ENCODE assay signal across 8 cellular contexts in the genomic region with DNA sequence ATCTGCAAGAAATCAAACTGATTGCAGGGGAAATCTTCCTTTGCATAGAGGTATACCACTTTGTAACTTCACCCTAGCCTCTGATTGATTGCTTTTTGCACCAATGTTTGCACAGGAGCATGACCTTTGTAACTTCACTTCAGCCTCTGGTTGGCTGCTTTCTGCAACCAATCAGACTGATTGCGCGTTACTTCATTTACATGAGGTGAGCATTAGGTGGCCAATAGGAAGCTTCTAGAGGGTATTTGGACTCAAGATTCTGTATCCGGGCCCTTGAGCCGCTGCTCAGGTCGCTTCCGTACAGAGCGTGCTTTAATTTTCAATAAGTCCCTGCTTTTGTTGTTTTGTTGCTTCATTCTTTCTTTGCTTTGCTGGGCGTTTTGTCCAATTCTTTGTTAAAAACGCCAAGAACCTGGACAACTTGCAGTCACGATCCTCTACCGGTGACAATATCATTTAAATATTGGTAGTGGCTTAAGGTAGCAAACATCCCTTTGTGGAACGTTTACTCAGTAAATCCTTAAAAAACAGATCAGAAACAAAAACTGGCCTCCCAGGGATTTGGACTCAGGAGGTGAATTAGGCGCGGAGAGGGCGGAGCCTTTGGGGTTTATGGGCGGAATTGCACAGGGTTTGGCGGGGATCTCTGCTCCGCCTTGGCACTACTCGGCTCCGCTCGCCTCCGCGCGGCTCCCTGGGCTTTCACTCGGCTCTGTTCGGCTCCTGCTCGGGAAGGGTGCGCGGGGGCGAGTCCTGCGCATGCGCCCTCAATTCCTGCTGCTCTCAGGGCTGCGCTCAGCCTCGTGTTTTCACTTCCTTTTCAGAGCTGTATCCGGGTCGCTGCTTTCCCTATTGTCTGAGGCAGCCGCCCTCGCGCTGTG. TPM values are rescaled to one million over a fixed set of nuclear protein-coding genes. Genes with fewer than 3 reads are reported as not detected.
A peak's percentile ranks its signal among the peaks of the same experiment; 100 is the strongest.
DNase-seq lines count a peak whose midpoint lies in the region; ATAC-seq and TF ChIP-seq lines count a peak whose summit lies in the region.

Gene PHF14, plus strand, starts transcription at position 812 of the 881 bp plus-strand sequence. CDS start 452 bp downstream, outside the sequence.

- WGBS in esophagus squamous epithelium, 2 donors, result 14% methylated on average over 22 to 33 of the region's 39 CpGs

- peak; percentile 98 for ATAC-seq in GM21825 (IDR thresholded peaks at IDR 0.05; ENCODE audit: unreplicated experiment)

- DNase-seq in DMS79 treated with DMSO at 0.1 percent for 48 hours (lab: John Stamatoyannopoulos, UW) (peak; percentile 97), Karpas-422 (peak; percentile 99), RKO (ENCODE audit: low spot score) (peak; percentile 97), activated T-helper 1 cell treated with Interleukin-2 at 50 U/mL for 16 hours (ENCODE audit: low read depth) (peak; percentile 90), esophagus squamous epithelium (lab: John Stamatoyannopoulos, UW) (peak; percentile 78), myocyte (ENCODE audit: low read depth) (peak; percentile 99)
- peak; percentile 90 to 94 for DNase-seq in stimulated activated CD8-positive, alpha-beta memory T cell treated with anti-CD3 and anti-CD28 coated beads, Interleukin-7, amount 100 ng/mL, for 48 hours (ENCODE audit: extremely low read depth in 1 of 2, low read depth in 1 of 2)

- H3K9me3 ChIP-seq in Karpas-422 (ENCODE audit: low read length) (no peaks in the 10 kb centered on the region), esophagus squamous epithelium (no peaks in the 10 kb centered on the region)

- no peaks in the 10 kb centered on the region for H3K9me2 ChIP-seq in Karpas-422 (replicated peaks; ENCODE audit: insufficient read depth, low read length)

- H3K4me2 ChIP-seq in Karpas-422 (ENCODE audit: low read depth, low read length, poor library complexity, severe bottlenecking), result peak within 1 kb of the TSS; percentile 74

- H3K27ac ChIP-seq in Karpas-422 (ENCODE audit: low read length) (peak within 1 kb of the TSS; percentile 91), esophagus squamous epithelium (peak within 1 kb of the TSS; percentile 80 to 94 (median 92))

- intact Hi-C loops in esophagus squamous epithelium (cut with DNase I), result no loop called here

- H2AFZ ChIP-seq in Karpas-422 (ENCODE audit: low read length), result peak within 1 kb of the TSS; percentile 39; the same call in 1 of the 2 replicates

- H3K36me3 ChIP-seq in Karpas-422 (ENCODE audit: insufficient read depth, low read length), result peaks cover 29% of the 10 kb centered on the region
- peaks cover 0 to 8% (median 0%) of the 10 kb centered on the region in 3 donors for H3K36me3 ChIP-seq in esophagus squamous epithelium

- H3K9ac ChIP-seq in Karpas-422 (ENCODE audit: low read length), result peak within 1 kb of the TSS; percentile 97

- TF ChIP-seq CTCF in esophagus squamous epithelium (IDR thresholded peaks at IDR 0.05), result no peak

- peak in 3 of 4 donors; percentile 57 to 82 (median 73) for TF ChIP-seq POLR2A in esophagus squamous epithelium (IDR thresholded peaks at IDR 0.05)

- H4K20me1 ChIP-seq in Karpas-422 (ENCODE audit: insufficient read depth, low read depth, low read length), result no peaks in the 10 kb centered on the region

- peaks cover 45% of the 10 kb centered on the region for H3K79me2 ChIP-seq in Karpas-422 (ENCODE audit: low read length)

- H3K4me1 ChIP-seq in Karpas-422 (ENCODE audit: low read length) (peaks cover 55% of the 10 kb centered on the region), esophagus squamous epithelium (peaks cover 0 to 34% (median 10%) of the 10 kb centered on the region in 3 donors)

- peak within 1 kb of the TSS; percentile 92 for H3K4me3 ChIP-seq in Karpas-422 (ENCODE audit: low read length)
- H3K4me3 ChIP-seq in esophagus squamous epithelium, result peak within 1 kb of the TSS; percentile 75 to 92 (median 87)

- H3K27me3 ChIP-seq in Karpas-422 (ENCODE audit: low read length), result no peaks in the 10 kb centered on the region
- H3K27me3 ChIP-seq in esophagus squamous epithelium, result peaks cover 0 to 8% (median 0%) of the 10 kb centered on the region in 4 donors

RNA-seq across cellular contexts. Expression of gene PHF14, which starts in this region (rescaled TPM):
- total RNA-seq in Karpas-422 (2014; rRNA removed; shearing (Covaris generic); ENCODE audit: low replicate concordance), result 120 and 182 TPM in 2 replicates
- total RNA-seq in esophagus squamous epithelium (10 to 100 TPM; 15.4 to 38.9 (median 35.6) TPM), myocyte (38.6 and 63.6 TPM in 2 replicates)
- polyA plus RNA-seq in myocyte (2012), result 14.6 TPM

Comparison
In these comparisons a context has a peak if more than half of its experiments do, and no peak if none do; other contexts are left out.
1. Peak in every context shown above with its lines: DNase-seq, ATAC-seq, H3K4me3 ChIP-seq and H3K27ac ChIP-seq.